16 cellular contexts compared by ENCODE assay signal in genomic region chr16:27344707-27345106, GRCh38. TPM values are rescaled to one million over a fixed set of nuclear protein-coding genes. Genes with fewer than 3 reads are reported as not detected.
"Had no signal": no experiment of that assay in that cellular context is flagged by ENCODE, and none has a peak within 500 bp of the region (broad histone marks: within the 10 kb centered on the region; RNA-seq: fewer than 3 reads in every experiment).

No MANE protein-coding gene starts in this region.

- H3K27me3 ChIP-seq: brain microvascular endothelial cell, stomach had no signal

- H3K4me3 ChIP-seq: prostate gland, stomach, thoracic aorta had no signal

- H3K4me1 Mint-ChIP-seq: mesothelial cell of epicardium had no signal

- H3K27ac Mint-ChIP-seq: mesothelial cell of epicardium, natural killer cell had no signal

- H3K9me3 Mint-ChIP-seq: mesothelial cell of epicardium, natural killer cell had no signal

- H3K9me3 ChIP-seq: prostate gland, stomach, thoracic aorta had no signal

- ATAC-seq: activated CD4-positive, CD25-positive, alpha-beta regulatory T cell treated with anti-CD3 and anti-CD28 coated beads, Interleukin-2, amount 50 U/mL, for 24 hours; natural killer cell had no signal

- H3K27ac ChIP-seq: brain microvascular endothelial cell, prostate gland, stomach, thoracic aorta had no signal

- H3K4me3 Mint-ChIP-seq: mesothelial cell of epicardium, natural killer cell had no signal

- H3K4me1 ChIP-seq: prostate gland had no signal

- H3K36me3 Mint-ChIP-seq: natural killer cell had no signal

- DNase-seq: activated CD4-positive, alpha-beta T cell treated with anti-CD3 and anti-CD28 coated beads, Interleukin-2, amount 50 U/mL, for 48 hours; activated naive CD4-positive, alpha-beta T cell treated with Interleukin-2 at 50 U/mL for 16 hours; amygdala; brain microvascular endothelial cell; hypothalamus; kidney glomerular epithelial cell; natural killer cell; occipital lobe; stimulated activated CD4-positive, alpha-beta T cell treated with anti-CD3 and anti-CD28 coated beads, Interleukin-15, amount 100 ng/mL, for 24 hours; stimulated activated CD4-positive, alpha-beta T cell treated with anti-CD3 and anti-CD28 coated beads, Interleukin-4, amount 100 ng/mL, for 24 hours; stomach; SW 1271 had no signal

RNA-seq across cellular contexts. Expression of gene IL21R, which starts 57.3 kb away (rescaled TPM):
- total RNA-seq: occipital lobe had no signal
